In genomic region chr12:27344246-27344645, GRCh38 we compare ENCODE assay signal across 19 cellular contexts. TPM values are rescaled to one million over a fixed set of nuclear protein-coding genes. Genes with fewer than 3 reads are reported as not detected.
DNase-seq lines count a peak whose midpoint lies in the region; ATAC-seq and TF ChIP-seq lines count a peak whose summit lies in the region.
"Had no signal": no experiment of that assay in that cellular context is flagged by ENCODE, and none has a peak within 500 bp of the region (broad histone marks: within the 10 kb centered on the region; RNA-seq: fewer than 3 reads in every experiment).

No MANE protein-coding gene starts in this region.

- POLR2A ChIA-PET in WTC11 (lab: Charles Lee) = no interaction called here

- peaks cover 55% of the 10 kb centered on the region for H3K4me1 ChIP-seq in mammary epithelial cell (ENCODE audit: insufficient read depth, low read length)
- H3K4me1 ChIP-seq: gastroesophageal sphincter had no signal

- CTCF ChIA-PET in Calu3 (lab: Charles Lee) = no interaction called here
- CTCF ChIA-PET in mammary epithelial cell (lab: Charles Lee; ENCODE audit: low non-redundant PET) = no interaction called here
- CTCF ChIA-PET in WTC11 (lab: Charles Lee) = no interaction called here

- H3K27me3 ChIP-seq in mammary epithelial cell (ENCODE audit: insufficient read depth, low read length) = no peaks in the 10 kb centered on the region
- H3K27me3 ChIP-seq: gastroesophageal sphincter had no signal

- TF ChIP-seq CTCF in Calu3 (IDR thresholded peaks at IDR 0.05; ENCODE audit: unreplicated experiment) (no peak), mammary epithelial cell (conservative IDR thresholded peaks at IDR 0.05 in 1 of 2, IDR thresholded peaks at IDR 0.05 in 1 of 2; ENCODE audit: extremely low read depth in 1 of 2, insufficient read depth in 1 of 2, low read depth in 1 of 2, low read length in 2 of 2) (no peak), WTC11 (IDR thresholded peaks at IDR 0.05) (no peak)

- H3K9me3 Mint-ChIP-seq in Calu3 (ENCODE audit: low read depth, unreplicated experiment) (no peaks in the 10 kb centered on the region), WTC11 (no peaks in the 10 kb centered on the region)
- H3K9me3 Mint-ChIP-seq: CD8-positive, alpha-beta memory T cell had no signal

- peaks cover 1% of the 10 kb centered on the region for H3K36me3 ChIP-seq in mammary epithelial cell (ENCODE audit: insufficient read depth, low read length)
- H3K36me3 ChIP-seq: gastroesophageal sphincter had no signal

- no peak overlapping the region for H2AFZ ChIP-seq in mammary epithelial cell (ENCODE audit: low read depth, low read length)

- H3K4me3 Mint-ChIP-seq in Calu3 (ENCODE audit: low read depth, unreplicated experiment) (peak overlapping the region; percentile 24), WTC11 (no peak overlapping the region)
- H3K4me3 Mint-ChIP-seq: CD8-positive, alpha-beta memory T cell had no signal

- 71% methylated on average over 2 of the region's 2 CpGs for WGBS in mammary epithelial cell (ENCODE audit: low coverage, missing lambda C conversion rate)

- no peaks in the 10 kb centered on the region for H4K20me1 ChIP-seq in mammary epithelial cell (ENCODE audit: insufficient read depth, low read length)

- BruUV-seq in Calu3 (replicated peaks; lab: Mats Ljungman, UMichigan) = no TSS peak
- BruUV-seq in mammary epithelial cell (replicated peaks; lab: Mats Ljungman, UMichigan) = no TSS peak

- ATAC-seq in GM18502 (IDR thresholded peaks at IDR 0.05; ENCODE audit: poor library complexity, unreplicated experiment) (no peak), WTC11 (no peak), left colon (no peak)
- ATAC-seq: gastroesophageal sphincter, left ventricle myocardium superior, sciatic nerve had no signal

- dilution Hi-C loops in mammary epithelial cell (cut with HindIII; ENCODE audit: low sequenced_read_pairs) = no loop called here

- H3K4me1 Mint-ChIP-seq in Calu3 (ENCODE audit: low read depth, unreplicated experiment) (peaks cover 94% of the 10 kb centered on the region), WTC11 (peaks cover 51% of the 10 kb centered on the region)
- H3K4me1 Mint-ChIP-seq: CD8-positive, alpha-beta memory T cell had no signal

- in situ Hi-C loops in mammary epithelial cell (cut with MboI; ENCODE audit: low sequenced_read_pairs in 2 of 2) = no loop called here

- peak overlapping the region; percentile 64 for H3K9ac ChIP-seq in mammary epithelial cell (ENCODE audit: insufficient read depth, low read length)
- H3K9ac ChIP-seq: KMS-11 had no signal

- H3K79me2 ChIP-seq in mammary epithelial cell (ENCODE audit: insufficient read depth, low read length) = peaks cover 87% of the 10 kb centered on the region

- H3K27ac ChIP-seq in mammary epithelial cell (ENCODE audit: insufficient read depth, low read depth, low read length) = peak overlapping the region; percentile 99
- H3K27ac ChIP-seq: gastroesophageal sphincter, KMS-11 had no signal

- intact Hi-C loops in Calu3 (cut with micrococcal nuclease; ENCODE audit: unreplicated experiment) = no loop called here
- intact Hi-C loops in mammary epithelial cell (cut with micrococcal nuclease) = no loop called here
- intact Hi-C loops in left colon (cut with DNase I, micrococcal nuclease) = no loop called here

- no peak overlapping the region for H3K4me3 ChIP-seq in mammary epithelial cell (replicated peaks in 1 of 3; ENCODE audit: insufficient read depth in 1 of 3, low read depth in 2 of 3, low read length in 3 of 3)
- H3K4me3 ChIP-seq: gastroesophageal sphincter had no signal

- peak overlapping the region; percentile 61 for H3K4me2 ChIP-seq in mammary epithelial cell (ENCODE audit: insufficient read depth, low read depth, low read length)
- H3K4me2 ChIP-seq: KMS-11 had no signal

- H3K27ac Mint-ChIP-seq in Calu3 (ENCODE audit: unreplicated experiment) (peak overlapping the region; percentile 96), WTC11 (no peak overlapping the region)

- no peaks in the 10 kb centered on the region for H3K27me3 Mint-ChIP-seq in Calu3 (ENCODE audit: unreplicated experiment)
- no peaks in the 10 kb centered on the region for H3K27me3 Mint-ChIP-seq in WTC11 (ENCODE audit: low read depth)

- DNase-seq in Calu3 = peak; percentile 58
- DNase-seq in M059J (ENCODE audit: low read depth) = peak; percentile 14
- peak; percentile 59 for DNase-seq in mammary epithelial cell
- DNase-seq in kidney tubule cell (ENCODE audit: low spot score) = peak; percentile 38
- DNase-seq in HK-2 (ENCODE audit: unreplicated experiment) = no peak
- no peak for DNase-seq in WTC11 (ENCODE audit: low spot score)
- no peak for DNase-seq in left colon
- DNase-seq: activated CD4-positive, alpha-beta T cell treated with anti-CD3 and anti-CD28 coated beads, Interleukin-2, amount 50 U/mL, for 1 hour; activated gamma-delta T cell treated with Interleukin-2 at 50 U/mL for 16 hours; anterior cingulate cortex; CD8-positive, alpha-beta memory T cell; DND-41; left ventricle myocardium superior; NCI-H1105; NCI-H69 had no signal

- H3K36me3 Mint-ChIP-seq in Calu3 (ENCODE audit: insufficient read depth, unreplicated experiment) = peaks cover 25% of the 10 kb centered on the region
- no peaks in the 10 kb centered on the region for H3K36me3 Mint-ChIP-seq in WTC11
- H3K36me3 Mint-ChIP-seq: CD8-positive, alpha-beta memory T cell had no signal

- no peaks in the 10 kb centered on the region for H3K9me3 ChIP-seq in mammary epithelial cell (replicated peaks; ENCODE audit: insufficient read depth, low read length)
- H3K9me3 ChIP-seq: gastroesophageal sphincter had no signal

TF ChIP-seq in WTC11, 78 proteins besides CTCF, POLR2A, EP300 and RAD21 (continues in another document):
- no peak for TF ChIP-seq MYBL2 (CRISPR knock-in tag; IDR thresholded peaks at IDR 0.05)
- no peak for TF ChIP-seq ZNF138 (CRISPR knock-in tag; conservative IDR thresholded peaks at IDR 0.05)
- no peak for TF ChIP-seq OVOL2 (CRISPR knock-in tag; IDR thresholded peaks at IDR 0.05; ENCODE audit: borderline replicate concordance)
- no peak for TF ChIP-seq PREB (CRISPR knock-in tag; IDR thresholded peaks at IDR 0.05; ENCODE audit: borderline replicate concordance)
- no peak for TF ChIP-seq ZNF425 (CRISPR knock-in tag; conservative IDR thresholded peaks at IDR 0.05)
- TF ChIP-seq ERG (CRISPR knock-in tag; IDR thresholded peaks at IDR 0.05) = no peak
- no peak for TF ChIP-seq PRRX2 (CRISPR knock-in tag; IDR thresholded peaks at IDR 0.05)
- TF ChIP-seq GRHL2 (CRISPR knock-in tag; IDR thresholded peaks at IDR 0.05; ENCODE audit: insufficient replicate concordance, severe bottlenecking) = no peak
- no peak for TF ChIP-seq ZNF423 (CRISPR knock-in tag; IDR thresholded peaks at IDR 0.05)
- no peak for TF ChIP-seq FOXJ3 (CRISPR knock-in tag; IDR thresholded peaks at IDR 0.05; ENCODE audit: borderline replicate concordance)

RNA-seq across cellular contexts. Expression of gene BMAL2, which starts 11.6 kb away (rescaled TPM):
- 68.2 and 71.2 TPM in 2 replicates for total RNA-seq in Calu3 (2022)
- 22.8 and 36.0 TPM in 2 replicates for total RNA-seq in M059J (2014; rRNA removed; shearing (Covaris generic))
- 10 to 100 TPM in 1 of 2 donors, 1 to 10 TPM in 1; 8.8 to 51.6 TPM for total RNA-seq in mammary epithelial cell
- polyA plus RNA-seq in mammary epithelial cell = 12.7 TPM
- polyA minus RNA-seq in mammary epithelial cell = 21.8 TPM
- 11.1 to 16.2 TPM (median 13.6 TPM) in 3 replicates for total RNA-seq in WTC11 (2021)
- total RNA-seq in left colon = 1 to 10 TPM; 3.6 to 4.3 TPM

Comparison
In these comparisons a context has a peak if more than half of its experiments do, and no peak if none do; other contexts are left out.
1. DNase-seq: peak in Calu3 (single experiment), M059J (single experiment), mammary epithelial cell (single experiment) and kidney tubule cell (single experiment); none in HK-2 (single experiment), WTC11 (single experiment) and left colon (0 of 2).